Comparison of ENCODE assay signal across 27 cellular contexts in the genomic region with DNA sequence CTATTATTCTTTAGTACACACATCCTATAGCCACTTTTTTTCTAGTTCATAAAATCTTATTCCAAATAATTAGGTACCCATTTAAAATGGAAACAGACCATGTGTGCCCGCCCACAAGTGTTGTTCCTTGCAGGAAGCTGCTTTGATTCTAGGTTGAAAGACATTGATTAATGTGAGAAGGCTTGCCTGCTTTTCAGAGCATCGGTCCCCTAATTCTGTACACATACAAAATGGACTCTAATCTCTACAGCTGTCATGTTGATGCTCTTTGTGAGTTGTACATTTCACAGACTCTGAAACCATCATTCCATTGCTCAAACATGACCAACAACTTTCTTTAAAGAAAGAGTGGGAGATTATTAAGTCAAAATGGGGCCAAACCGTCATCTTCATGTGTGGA.
"Had no signal": no experiment of that assay in that cellular context is flagged by ENCODE, and none has a peak within 500 bp of the region (broad histone marks: within the 10 kb centered on the region; RNA-seq: fewer than 3 reads in every experiment).

No MANE protein-coding gene starts in this region.

- ATAC-seq: activated CD8-positive, alpha-beta T cell treated with anti-CD3 and anti-CD28 coated beads for 36 hours; activated naive CD8-positive, alpha-beta T cell treated with anti-CD3 and anti-CD28 coated beads, Interleukin-2, amount 50 U/mL, for 24 hours; activated T-cell treated with anti-CD3 and anti-CD28 coated beads, Interleukin-2, amount 50 U/mL, for 4 hours; activated T-cell treated with anti-CD3 and anti-CD28 coated beads, Interleukin-2, amount 50 U/mL, for 72 hours; activated T-helper 17 cell treated with anti-CD3 and anti-CD28 coated beads, Interleukin-2, amount 50 U/mL, for 72 hours; T-helper 17 cell had no signal

- H3K9me3 ChIP-seq: ascending aorta, colonic mucosa had no signal

- H3K4me1 ChIP-seq: ascending aorta, colonic mucosa had no signal

- H3K36me3 ChIP-seq: ascending aorta, cardiac muscle cell, colonic mucosa had no signal

- H3K27ac ChIP-seq: ascending aorta, cardiac muscle cell, colonic mucosa, VCaP had no signal

- DNase-seq: activated B cell treated with CpG ODN at 0.5 μM for 24 hours; activated CD4-positive, alpha-beta memory T cell treated with anti-CD3 and anti-CD28 coated beads for 36 hours; activated CD4-positive, alpha-beta T cell treated with anti-CD3 and anti-CD28 coated beads for 4 hours; activated CD4-positive, alpha-beta T cell treated with anti-CD3 and anti-CD28 coated beads, Interleukin-2, amount 10 ng/mL, durations not matched to agents 24 days and 14 days; activated CD4-positive, alpha-beta T cell treated with anti-CD3 and anti-CD28 coated beads, Interleukin-2, amount 50 U/mL, for 1 hour; activated CD4-positive, alpha-beta T cell treated with anti-CD3 and anti-CD28 coated beads, Interleukin-2, amount 50 U/mL, for 4 hours; activated CD4-positive, CD25-positive, alpha-beta regulatory T cell treated with anti-CD3 and anti-CD28 coated beads, Interleukin-2, amount 50 U/mL, for 72 hours; activated CD8-positive, alpha-beta memory T cell treated with anti-CD3 and anti-CD28 coated beads, Interleukin-2, amount 50 U/mL, for 4 hours; activated CD8-positive, alpha-beta T cell treated with anti-CD3 and anti-CD28 coated beads for 36 hours; activated effector memory CD4-positive, alpha-beta T cell treated with anti-CD3 and anti-CD28 coated beads, Interleukin-2, amount 50 U/mL, for 16 hours; activated naive CD4-positive, alpha-beta T cell treated with anti-CD3 and anti-CD28 coated beads, Interleukin-2, amount 10 ng/mL, durations not matched to agents 7 days and 5 days; activated naive CD4-positive, alpha-beta T cell treated with Interleukin-2 at 50 U/mL for 16 hours; activated naive CD8-positive, alpha-beta T cell treated with anti-CD3 and anti-CD28 coated beads, Interleukin-2, amount 10 ng/mL, durations not matched to agents 7 days and 5 days; activated naive CD8-positive, alpha-beta T cell treated with anti-CD3 and anti-CD28 coated beads, Interleukin-2, amount 50 U/mL, for 24 hours; activated T-cell treated with anti-CD3 and anti-CD28 coated beads for 4 hours; activated T-cell treated with anti-CD3 and anti-CD28 coated beads, Interleukin-2, amount 50 U/mL, for 1 hour; activated T-cell treated with anti-CD3 and anti-CD28 coated beads, Interleukin-2, amount 50 U/mL, for 4 hours; activated T-cell treated with anti-CD3 and anti-CD28 coated beads, Interleukin-2, amount 50 U/mL, for 72 hours; caudate nucleus; cerebellar nuclear complex; colonic mucosa; T-helper 17 cell; T1000 had no signal

- H3K4me3 ChIP-seq: ascending aorta, cardiac muscle cell, colonic mucosa had no signal

- H3K27me3 ChIP-seq: ascending aorta, cardiac muscle cell, colonic mucosa had no signal
